ENCODE assay signal across 1 cellular context in genomic region chr11:72631806-72632731, GRCh38.
TF ChIP-seq lines count a peak whose summit lies in the region.

No MANE protein-coding gene starts in this region.

TF ChIP-seq in K562, 482 proteins besides CTCF, POLR2A, EP300 and RAD21 (continued from another document and continues in another):
- TF ChIP-seq HEY1 (CRISPR knock-in tag; IDR thresholded peaks at IDR 0.05; ENCODE audit: borderline replicate concordance), result no peak
- no peak for TF ChIP-seq RFX5 (IDR thresholded peaks at IDR 0.05; ENCODE audit: low read depth, low read length)
- no peak for TF ChIP-seq NBN (IDR thresholded peaks at IDR 0.05; ENCODE audit: low read depth)
- no peak for TF ChIP-seq STAT5B (CRISPR knock-in tag; IDR thresholded peaks at IDR 0.05)
- no peak for TF ChIP-seq ZNF766 (CRISPR knock-in tag; conservative IDR thresholded peaks at IDR 0.05)
- no peak for TF ChIP-seq PHB (CRISPR knock-in tag; IDR thresholded peaks at IDR 0.05)
- TF ChIP-seq KAT8 (IDR thresholded peaks at IDR 0.05; ENCODE audit: low read depth), result no peak
- TF ChIP-seq ZNF277 (CRISPR knock-in tag; IDR thresholded peaks at IDR 0.05; ENCODE audit: borderline replicate concordance), result no peak
- TF ChIP-seq KDM2B (CRISPR knock-in tag; IDR thresholded peaks at IDR 0.05), result no peak
- TF ChIP-seq SMAD1 (IDR thresholded peaks at IDR 0.05; ENCODE audit: low read depth, low read length, partially characterized antibody), result no peak
- no peak for TF ChIP-seq ZNF263 (CRISPR knock-in tag; IDR thresholded peaks at IDR 0.05; ENCODE audit: borderline replicate concordance)
- no peak for TF ChIP-seq HOMEZ (CRISPR knock-in tag; IDR thresholded peaks at IDR 0.05)
- no peak for TF ChIP-seq ZZZ3 (IDR thresholded peaks at IDR 0.05)
- TF ChIP-seq ZNF785 (CRISPR knock-in tag; IDR thresholded peaks at IDR 0.05), result no peak
- no peak for TF ChIP-seq MEIS2 (IDR thresholded peaks at IDR 0.05; ENCODE audit: partially characterized antibody)
- TF ChIP-seq ZNF589 (CRISPR knock-in tag; IDR thresholded peaks at IDR 0.05; ENCODE audit: low read depth), result no peak
- TF ChIP-seq ILF3 (IDR thresholded peaks at IDR 0.05; ENCODE audit: borderline replicate concordance), result no peak
- no peak for TF ChIP-seq ZNF561 (CRISPR knock-in tag; conservative IDR thresholded peaks at IDR 0.05)
- no peak for TF ChIP-seq FOXJ3 (CRISPR knock-in tag; IDR thresholded peaks at IDR 0.05)
- no peak for TF ChIP-seq POLR3A (IDR thresholded peaks at IDR 0.05; ENCODE audit: borderline replicate concordance, extremely low read depth, insufficient read depth, insufficient read length)
- peak; percentile 29; the same call in 1 of the 2 replicates for TF ChIP-seq GABPB1 (CRISPR knock-in tag; IDR thresholded peaks at IDR 0.05)
- TF ChIP-seq ZNF76 (CRISPR knock-in tag; IDR thresholded peaks at IDR 0.05; ENCODE audit: borderline replicate concordance), result no peak
- TF ChIP-seq ELF1 (tag; IDR thresholded peaks at IDR 0.05), result no peak
- TF ChIP-seq PHF21A (IDR thresholded peaks at IDR 0.05; ENCODE audit: borderline replicate concordance, low read depth), result no peak
- no peak for TF ChIP-seq RBM25 (IDR thresholded peaks at IDR 0.05; ENCODE audit: low read depth, low read length, severe bottlenecking)
- no peak for TF ChIP-seq HOXB6 (CRISPR knock-in tag; IDR thresholded peaks at IDR 0.05; ENCODE audit: borderline replicate concordance)
- no peak for TF ChIP-seq CBX2 (IDR thresholded peaks at IDR 0.05; ENCODE audit: insufficient read depth, low read length, poor library complexity, severe bottlenecking)
- TF ChIP-seq ATF1 (CRISPR knock-in tag; IDR thresholded peaks at IDR 0.05), result no peak
- TF ChIP-seq ATF1 (tag; IDR thresholded peaks at IDR 0.05), result peak; percentile 76
- 0 out of 2 replicates have a peak, but pooled peaks have one; percentile 8 for TF ChIP-seq ZNF134 (CRISPR knock-in tag; conservative IDR thresholded peaks at IDR 0.05)
- no peak for TF ChIP-seq STAT5A (IDR thresholded peaks at IDR 0.05; ENCODE audit: borderline replicate concordance, low read length)
- no peak for TF ChIP-seq RBM14 (IDR thresholded peaks at IDR 0.05; ENCODE audit: borderline replicate concordance, insufficient read depth, low read depth, low read length)
- TF ChIP-seq NONO (IDR thresholded peaks at IDR 0.05; ENCODE audit: low read depth in 2 of 2, low read length in 1 of 2), result no peak
- TF ChIP-seq PKNOX1 (IDR thresholded peaks at IDR 0.05), result no peak; the same call in 1 of the 2 replicates
- TF ChIP-seq TSHZ1 (CRISPR knock-in tag; IDR thresholded peaks at IDR 0.05), result no peak
- TF ChIP-seq MTA2 (IDR thresholded peaks at IDR 0.05; ENCODE audit: low read depth), result no peak
- TF ChIP-seq RBBP5 (IDR thresholded peaks at IDR 0.05; ENCODE audit: borderline replicate concordance, insufficient read depth, low read length, poor library complexity, severe bottlenecking), result no peak
- TF ChIP-seq MAFK (IDR thresholded peaks at IDR 0.05; ENCODE audit: low read length), result no peak
- no peak for TF ChIP-seq DDX20 (tag; IDR thresholded peaks at IDR 0.05; ENCODE audit: low read depth)
- no peak for TF ChIP-seq NCOA2 (IDR thresholded peaks at IDR 0.05; ENCODE audit: partially characterized antibody in 2 of 2)
- TF ChIP-seq CHD4 (IDR thresholded peaks at IDR 0.05; ENCODE audit: insufficient read depth, insufficient replicate concordance, low read depth, low read length, poor library complexity, severe bottlenecking), result no peak
- TF ChIP-seq AFF4 (CRISPR knock-in tag; IDR thresholded peaks at IDR 0.05), result no peak
- TF ChIP-seq ZNF282 (CRISPR knock-in tag; IDR thresholded peaks at IDR 0.05), result no peak
- TF ChIP-seq FOXJ2 (tag; IDR thresholded peaks at IDR 0.05), result no peak
- no peak for TF ChIP-seq MEF2A (IDR thresholded peaks at IDR 0.05; ENCODE audit: control insufficient read depth, low read depth, low read length)
- TF ChIP-seq MYNN (IDR thresholded peaks at IDR 0.05), result no peak
- TF ChIP-seq MYNN (CRISPR knock-in tag; IDR thresholded peaks at IDR 0.05), result no peak
- TF ChIP-seq TOE1 (IDR thresholded peaks at IDR 0.05; ENCODE audit: borderline replicate concordance), result no peak
- no peak for TF ChIP-seq TOE1 (CRISPR knock-in tag; IDR thresholded peaks at IDR 0.05; ENCODE audit: borderline replicate concordance, low read depth)
- no peak for TF ChIP-seq CBFB (CRISPR knock-in tag; IDR thresholded peaks at IDR 0.05)
- TF ChIP-seq RBFOX2 (IDR thresholded peaks at IDR 0.05; ENCODE audit: low read depth, low read length), result peak; percentile 70
- no peak for TF ChIP-seq CREB3 (tag; conservative IDR thresholded peaks at IDR 0.05; ENCODE audit: low read depth)
- no peak for TF ChIP-seq HNRNPUL1 (IDR thresholded peaks at IDR 0.05; ENCODE audit: low read length)
- TF ChIP-seq NFE2L1 (tag; IDR thresholded peaks at IDR 0.05; ENCODE audit: borderline replicate concordance, low read depth), result no peak
- no peak for TF ChIP-seq CSDE1 (IDR thresholded peaks at IDR 0.05)
